8 cellular contexts compared by ENCODE assay signal in the genomic region with DNA sequence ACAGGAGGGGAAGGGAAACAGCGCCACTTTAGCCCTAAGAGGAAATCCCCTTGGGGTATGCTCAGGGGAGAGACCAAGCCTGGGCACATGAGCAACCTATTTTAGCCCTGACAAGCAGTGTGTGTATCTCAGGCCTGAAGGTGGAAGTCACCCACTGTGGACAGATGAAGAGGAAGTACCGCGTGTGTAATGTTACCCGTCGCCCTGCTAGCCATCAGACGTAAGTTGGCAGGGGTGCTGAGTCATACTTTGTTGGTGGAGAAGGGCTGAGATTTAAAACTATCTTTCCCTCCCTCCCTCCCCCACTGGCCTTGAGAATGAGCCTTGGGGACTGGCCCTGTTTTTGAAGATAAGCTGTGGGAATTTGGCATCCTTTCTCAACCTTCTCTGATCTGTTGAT. TPM values are rescaled to one million over a fixed set of nuclear protein-coding genes. Genes with fewer than 3 reads are reported as not detected.
DNase-seq lines count a peak whose midpoint lies in the region; ATAC-seq and TF ChIP-seq lines count a peak whose summit lies in the region.

No MANE protein-coding gene starts in this region.

- ATAC-seq in HG03196 (IDR thresholded peaks at IDR 0.05; ENCODE audit: unreplicated experiment): peak; percentile 56
- ATAC-seq in naive B cell (ENCODE audit: low read depth in 2 of 2): peak; percentile 100

- H3K27me3 Mint-ChIP-seq in activated T-helper 2 cell treated with anti-CD3 and anti-CD28 coated beads, Interferon-gamma antibody, Interleukin-2, Interleukin-4, amounts not matched to agents 10 μg/mL and 5 μg/mL and 100 μg/mL, durations not matched to agents 14 hours and 24 hours and 36 hours (ENCODE audit: low read depth): no peaks in the 10 kb centered on the region
- no peaks in the 10 kb centered on the region for H3K27me3 Mint-ChIP-seq in naive B cell

- no peak for TF ChIP-seq CTCF in GM13976 (IDR thresholded peaks at IDR 0.05; ENCODE audit: borderline replicate concordance, control extremely low read depth, extremely low read depth, insufficient read depth, missing control alignments)

- H3K36me3 Mint-ChIP-seq in activated T-helper 2 cell treated with anti-CD3 and anti-CD28 coated beads, Interferon-gamma antibody, Interleukin-2, Interleukin-4, amounts not matched to agents 10 μg/mL and 5 μg/mL and 100 μg/mL, durations not matched to agents 14 hours and 24 hours and 36 hours (ENCODE audit: low read depth): peaks cover 45% of the 10 kb centered on the region
- peaks cover 6 to 10% of the 10 kb centered on the region in 2 donors for H3K36me3 Mint-ChIP-seq in naive B cell

- H3K4me1 Mint-ChIP-seq in activated T-helper 2 cell treated with anti-CD3 and anti-CD28 coated beads, Interferon-gamma antibody, Interleukin-2, Interleukin-4, amounts not matched to agents 10 μg/mL and 5 μg/mL and 100 μg/mL, durations not matched to agents 14 hours and 24 hours and 36 hours (ENCODE audit: low read depth): peaks cover 5% of the 10 kb centered on the region
- peaks cover 16 to 42% (median 26%) of the 10 kb centered on the region in 3 donors for H3K4me1 Mint-ChIP-seq in naive B cell

- H3K4me3 Mint-ChIP-seq in activated T-helper 2 cell treated with anti-CD3 and anti-CD28 coated beads, Interferon-gamma antibody, Interleukin-2, Interleukin-4, amounts not matched to agents 10 μg/mL and 5 μg/mL and 100 μg/mL, durations not matched to agents 14 hours and 24 hours and 36 hours (ENCODE audit: low read depth): no peak overlapping the region
- H3K4me3 Mint-ChIP-seq in naive B cell: peak overlapping the region in 5 of 8 donors; percentile 36 to 86 (median 55)

- in situ Hi-C loops in GM13976 (cut with MboI; ENCODE audit: low sequenced_read_pairs, unreplicated experiment): no loop called here
- in situ Hi-C loops in G401 (cut with HindIII; ENCODE audit: low sequenced_read_pairs): no loop called here

- intact Hi-C loops in activated T-helper 2 cell treated with anti-CD3 and anti-CD28 coated beads, Interferon-gamma antibody, Interleukin-2, Interleukin-4, amounts not matched to agents 10 μg/mL and 5 μg/mL and 100 μg/mL, durations not matched to agents 14 hours and 24 hours and 36 hours (cut with micrococcal nuclease): no loop called here

- peak; percentile 61 for DNase-seq in GM13976 (ENCODE audit: low spot score)
- DNase-seq in activated T-helper 2 cell treated with anti-CD3 and anti-CD28 coated beads, Interferon-gamma antibody, Interleukin-2, Interleukin-4, amounts not matched to agents 10 μg/mL and 5 μg/mL and 100 μg/mL, durations not matched to agents 14 hours and 24 hours and 36 hours (ENCODE audit: low spot score): no peak
- peak; percentile 73 for DNase-seq in naive B cell
- DNase-seq in NCI-H146 treated with DMSO at 0.1 percent for 48 hours (lab: John Stamatoyannopoulos, UW; ENCODE audit: unreplicated experiment): no peak
- DNase-seq in D341Med (ENCODE audit: low spot score): no peak
- no peak for DNase-seq in RPMI8226
- DNase-seq in G401 (ENCODE audit: low spot score): no peak

- H3K9me3 Mint-ChIP-seq in activated T-helper 2 cell treated with anti-CD3 and anti-CD28 coated beads, Interferon-gamma antibody, Interleukin-2, Interleukin-4, amounts not matched to agents 10 μg/mL and 5 μg/mL and 100 μg/mL, durations not matched to agents 14 hours and 24 hours and 36 hours: no peaks in the 10 kb centered on the region
- H3K9me3 Mint-ChIP-seq in naive B cell: no peaks in the 10 kb centered on the region

- peak overlapping the region; percentile 49 for H3K27ac Mint-ChIP-seq in activated T-helper 2 cell treated with anti-CD3 and anti-CD28 coated beads, Interferon-gamma antibody, Interleukin-2, Interleukin-4, amounts not matched to agents 10 μg/mL and 5 μg/mL and 100 μg/mL, durations not matched to agents 14 hours and 24 hours and 36 hours
- peak overlapping the region; percentile 91 to 99 (median 96) for H3K27ac Mint-ChIP-seq in naive B cell

RNA-seq across cellular contexts. Expression of a gene that starts 11.2 kb away (rescaled TPM):
- total RNA-seq in activated T-helper 2 cell treated with anti-CD3 and anti-CD28 coated beads, Interferon-gamma antibody, Interleukin-2, Interleukin-4, amounts not matched to agents 10 μg/mL and 5 μg/mL and 100 μg/mL, durations not matched to agents 14 hours and 24 hours and 36 hours: 36.9 and 38.6 TPM in 2 replicates
- polyA plus RNA-seq in naive B cell (ENCODE audit: low read depth in 6 of 6): 10 to 100 TPM in 5 of 6 donors, 1 to 10 TPM in 1; 3.1 to 12.6 (median 11.8) TPM
- total RNA-seq in G401 (2014; rRNA removed; shearing (Covaris generic)): 6.7 and 11.2 TPM in 2 replicates

RNA-seq across cellular contexts. Expression of a gene that starts 36.7 kb away (rescaled TPM):
- total RNA-seq in activated T-helper 2 cell treated with anti-CD3 and anti-CD28 coated beads, Interferon-gamma antibody, Interleukin-2, Interleukin-4, amounts not matched to agents 10 μg/mL and 5 μg/mL and 100 μg/mL, durations not matched to agents 14 hours and 24 hours and 36 hours: 21.2 and 26.7 TPM in 2 replicates
- polyA plus RNA-seq in naive B cell (ENCODE audit: low read depth in 6 of 6): 10 to 100 TPM in 3 of 6 donors, 1 to 10 TPM in 3; 5.3 to 19.1 (median 9.9) TPM
- 10.5 and 36.9 TPM in 2 replicates for total RNA-seq in G401 (2014; rRNA removed; shearing (Covaris generic))

Comparison
In these comparisons a context has a peak if more than half of its experiments do, and no peak if none do; other contexts are left out.
1. DNase-seq: peak in GM13976 (single experiment) and naive B cell (single experiment); none in activated T-helper 2 cell treated with anti-CD3 and anti-CD28 coated beads, Interferon-gamma antibody, Interleukin-2, Interleukin-4, amounts not matched to agents 10 μg/mL and 5 μg/mL and 100 μg/mL, durations not matched to agents 14 hours and 24 hours and 36 hours (single experiment), NCI-H146 treated with DMSO at 0.1 percent for 48 hours (single experiment), D341Med (single experiment), RPMI8226 (single experiment) and G401 (single experiment).